Comparison of ENCODE assay signal across 16 cellular contexts in genomic region chr7:140008755-140009610, GRCh38.
"Had no signal": no experiment of that assay in that cellular context is flagged by ENCODE, and none has a peak within 500 bp of the region (broad histone marks: within the 10 kb centered on the region; RNA-seq: fewer than 3 reads in every experiment).

No MANE protein-coding gene starts in this region.

- H3K4me3 ChIP-seq: breast epithelium, tibial nerve had no signal

- H2AFZ ChIP-seq: parathyroid adenoma had no signal

- H3K4me3 Mint-ChIP-seq: activated CD4-positive, alpha-beta memory T cell treated with anti-CD3 and anti-CD28 coated beads, Interleukin-2, amount 10 ng/mL, durations not matched to agents 7 days and 5 days; activated CD4-positive, alpha-beta T cell treated with anti-CD3 and anti-CD28 coated beads for 36 hours; activated naive CD8-positive, alpha-beta T cell treated with anti-CD3 and anti-CD28 coated beads for 36 hours; activated T-cell treated with anti-CD3 and anti-CD28 coated beads, Interleukin-2, amount 50 U/mL, for 4 hours; dendritic cell treated with granulocyte-macrophage colony-stimulating factor and Interleukin-4, amounts not matched to agents 40 ng/mL and 50 ng/mL, for 4 days; immature natural killer cell; naive B cell; stimulated activated naive B cell treated with anti-CD40 and anti-IgM and Interleukin-4, amounts not matched to agents 10 μg/mL and 1 μg/mL and 100 μg/mL, for 72 hours had no signal

- DNase-seq: activated CD4-positive, alpha-beta memory T cell treated with anti-CD3 and anti-CD28 coated beads, Interleukin-2, amount 10 ng/mL, durations not matched to agents 7 days and 5 days; activated CD4-positive, alpha-beta T cell treated with anti-CD3 and anti-CD28 coated beads for 36 hours; activated naive CD8-positive, alpha-beta T cell treated with anti-CD3 and anti-CD28 coated beads for 36 hours; activated T-cell treated with anti-CD3 and anti-CD28 coated beads, Interleukin-2, amount 50 U/mL, for 4 hours; anterior cingulate cortex; effector memory CD4-positive, alpha-beta T cell; foreskin fibroblast; immature natural killer cell; naive B cell; stimulated activated CD4-positive, alpha-beta T cell treated with anti-CD3 and anti-CD28 coated beads, Interleukin-4, amount 100 ng/mL, for 1 hour; stimulated activated naive B cell treated with anti-CD40 and anti-IgM and Interleukin-4, amounts not matched to agents 10 μg/mL and 1 μg/mL and 100 μg/mL, for 72 hours; substantia nigra had no signal

- H3K27ac Mint-ChIP-seq: activated CD4-positive, alpha-beta memory T cell treated with anti-CD3 and anti-CD28 coated beads, Interleukin-2, amount 10 ng/mL, durations not matched to agents 7 days and 5 days; activated CD4-positive, alpha-beta T cell treated with anti-CD3 and anti-CD28 coated beads for 36 hours; activated naive CD8-positive, alpha-beta T cell treated with anti-CD3 and anti-CD28 coated beads for 36 hours; dendritic cell treated with granulocyte-macrophage colony-stimulating factor and Interleukin-4, amounts not matched to agents 40 ng/mL and 50 ng/mL, for 4 days; immature natural killer cell; stimulated activated naive B cell treated with anti-CD40 and anti-IgM and Interleukin-4, amounts not matched to agents 10 μg/mL and 1 μg/mL and 100 μg/mL, for 72 hours had no signal

- H3K79me2 ChIP-seq: parathyroid adenoma had no signal

- H3K9ac ChIP-seq: parathyroid adenoma had no signal

- H3K4me1 Mint-ChIP-seq: activated CD4-positive, alpha-beta memory T cell treated with anti-CD3 and anti-CD28 coated beads, Interleukin-2, amount 10 ng/mL, durations not matched to agents 7 days and 5 days; activated CD4-positive, alpha-beta T cell treated with anti-CD3 and anti-CD28 coated beads for 36 hours; activated naive CD8-positive, alpha-beta T cell treated with anti-CD3 and anti-CD28 coated beads for 36 hours had no signal

- H3K27me3 Mint-ChIP-seq: activated CD4-positive, alpha-beta T cell treated with anti-CD3 and anti-CD28 coated beads for 36 hours; activated naive CD8-positive, alpha-beta T cell treated with anti-CD3 and anti-CD28 coated beads for 36 hours; dendritic cell treated with granulocyte-macrophage colony-stimulating factor and Interleukin-4, amounts not matched to agents 40 ng/mL and 50 ng/mL, for 4 days; stimulated activated naive B cell treated with anti-CD40 and anti-IgM and Interleukin-4, amounts not matched to agents 10 μg/mL and 1 μg/mL and 100 μg/mL, for 72 hours had no signal

- H3K36me3 Mint-ChIP-seq: activated naive CD8-positive, alpha-beta T cell treated with anti-CD3 and anti-CD28 coated beads for 36 hours; naive B cell had no signal

- ATAC-seq: activated CD4-positive, alpha-beta T cell treated with anti-CD3 and anti-CD28 coated beads for 36 hours; activated T-cell treated with anti-CD3 and anti-CD28 coated beads, Interleukin-2, amount 50 U/mL, for 4 hours; stimulated activated naive B cell treated with anti-CD40 and anti-IgM and Interleukin-4, amounts not matched to agents 10 μg/mL and 1 μg/mL and 100 μg/mL, for 72 hours had no signal

- H3K9me3 ChIP-seq: breast epithelium, tibial nerve had no signal

- H3K27ac ChIP-seq: breast epithelium, parathyroid adenoma, tibial nerve had no signal

- H3K9me3 Mint-ChIP-seq: activated CD4-positive, alpha-beta memory T cell treated with anti-CD3 and anti-CD28 coated beads, Interleukin-2, amount 10 ng/mL, durations not matched to agents 7 days and 5 days; activated naive CD8-positive, alpha-beta T cell treated with anti-CD3 and anti-CD28 coated beads for 36 hours; activated T-cell treated with anti-CD3 and anti-CD28 coated beads, Interleukin-2, amount 50 U/mL, for 4 hours; dendritic cell treated with granulocyte-macrophage colony-stimulating factor and Interleukin-4, amounts not matched to agents 40 ng/mL and 50 ng/mL, for 4 days; immature natural killer cell; naive B cell; stimulated activated naive B cell treated with anti-CD40 and anti-IgM and Interleukin-4, amounts not matched to agents 10 μg/mL and 1 μg/mL and 100 μg/mL, for 72 hours had no signal

- H3K36me3 ChIP-seq: breast epithelium, tibial nerve had no signal

- H3K4me1 ChIP-seq: breast epithelium, parathyroid adenoma, tibial nerve had no signal

- H3K27me3 ChIP-seq: breast epithelium, tibial nerve had no signal
